ENCODE assay signal across 9 cellular contexts in genomic region chr13:33494596-33495214, GRCh38.
DNase-seq lines count a peak whose midpoint lies in the region; ATAC-seq and TF ChIP-seq lines count a peak whose summit lies in the region.
"Had no signal": no experiment of that assay in that cellular context is flagged by ENCODE, and none has a peak within 500 bp of the region (broad histone marks: within the 10 kb centered on the region; RNA-seq: fewer than 3 reads in every experiment).

No MANE protein-coding gene starts in this region.

- H3K4me3 ChIP-seq in right lobe of liver = no peak overlapping the region

- TF ChIP-seq POLR2A in right lobe of liver (IDR thresholded peaks at IDR 0.05) (no peak), erythroblast (IDR thresholded peaks at IDR 0.05; ENCODE audit: low read length) (no peak)

- H3K4me1 ChIP-seq in right lobe of liver = no peaks in the 10 kb centered on the region

- peak; percentile 28 for DNase-seq in AG08396 (ENCODE audit: low spot score)
- DNase-seq in LoVo (ENCODE audit: low spot score) = peak; percentile 55
- DNase-seq in chondrocyte (ENCODE audit: low spot score) = no peak
- DNase-seq in right lobe of liver = no peak
- no peak for DNase-seq in erythroblast (lab: John Stamatoyannopoulos, UW)
- DNase-seq in NCI-H2081 (lab: John Stamatoyannopoulos, UW) = no peak
- DNase-seq: NCI-H146 had no signal

- H3K36me3 ChIP-seq in right lobe of liver = no peaks in the 10 kb centered on the region

- TF ChIP-seq CTCF in chondrocyte (IDR thresholded peaks at IDR 0.05) (no peak), right lobe of liver (IDR thresholded peaks at IDR 0.05) (no peak)

- H3K27me3 Mint-ChIP-seq in chondrocyte (ENCODE audit: low read depth) = no peaks in the 10 kb centered on the region

- WGBS in right lobe of liver (ENCODE audit: insufficient coverage, low coverage, low lambda C conversion rate, missing lambda C conversion rate) = 74% methylated on average over 3 of the region's 4 CpGs

- H3K9me3 ChIP-seq in right lobe of liver = no peaks in the 10 kb centered on the region

- intact Hi-C loops in right lobe of liver (cut with DNase I) = no loop called here

- H3K9me3 Mint-ChIP-seq in chondrocyte (ENCODE audit: low read depth) = peaks cover 8% of the 10 kb centered on the region

- peaks cover 70% of the 10 kb centered on the region for H3K4me1 Mint-ChIP-seq in chondrocyte (ENCODE audit: low read depth)

- H3K27ac Mint-ChIP-seq in chondrocyte (ENCODE audit: unreplicated experiment) = peak overlapping the region; percentile 89

- no peaks in the 10 kb centered on the region for H3K27me3 ChIP-seq in right lobe of liver

- peak overlapping the region; percentile 28 for H3K4me3 Mint-ChIP-seq in chondrocyte (ENCODE audit: unreplicated experiment)

- peak overlapping the region in 1 of 3 donors; percentile 0 for H3K27ac ChIP-seq in right lobe of liver

- ATAC-seq in right lobe of liver = peak; percentile 35 to 85 (median 62)
- ATAC-seq in HG02970 (IDR thresholded peaks at IDR 0.05; ENCODE audit: low FRiP score, unreplicated experiment) = no peak
- no peak for ATAC-seq in HG03354 (IDR thresholded peaks at IDR 0.05; ENCODE audit: poor library complexity, severe bottlenecking, unreplicated experiment)

- no peaks in the 10 kb centered on the region for H3K36me3 Mint-ChIP-seq in chondrocyte (ENCODE audit: low read depth)

Comparison
In these comparisons a context has a peak if more than half of its experiments do, and no peak if none do; other contexts are left out.
1. DNase-seq: peak in AG08396 (single experiment) and LoVo (single experiment); none in chondrocyte (single experiment), right lobe of liver (0 of 3), erythroblast (0 of 2) and NCI-H2081 (0 of 2).
2. ATAC-seq: peak in right lobe of liver (4 of 4); none in HG02970 (single experiment) and HG03354 (single experiment).